ENCODE assay signal across 18 cellular contexts in genomic region chr6:44045672-44046015, GRCh38.
DNase-seq lines count a peak whose midpoint lies in the region; ATAC-seq and TF ChIP-seq lines count a peak whose summit lies in the region.
"Had no signal": no experiment of that assay in that cellular context is flagged by ENCODE, and none has a peak within 500 bp of the region (broad histone marks: within the 10 kb centered on the region; RNA-seq: fewer than 3 reads in every experiment).

No MANE protein-coding gene starts in this region.

- H3K4me1 ChIP-seq in right atrium auricular region (peaks cover 3 to 62% of the 10 kb centered on the region in 2 donors), muscle layer of colon (ENCODE audit: insufficient read depth, low read length) (peaks cover 77% of the 10 kb centered on the region), uterus (peaks cover 3 to 17% of the 10 kb centered on the region in 2 donors)

- no peaks in the 10 kb centered on the region for H3K9me3 ChIP-seq in right atrium auricular region
- no peaks in the 10 kb centered on the region for H3K9me3 ChIP-seq in muscle layer of colon (ENCODE audit: low read length)
- H3K9me3 ChIP-seq in uterus = no peaks in the 10 kb centered on the region
- H3K9me3 ChIP-seq: BLaER1 had no signal

- peaks cover 7% of the 10 kb centered on the region for H3K4me1 Mint-ChIP-seq in activated CD4-positive, alpha-beta memory T cell treated with anti-CD3 and anti-CD28 coated beads for 36 hours (ENCODE audit: low read depth)
- H3K4me1 Mint-ChIP-seq in activated T-helper 1 cell treated with anti-CD3 and anti-CD28 coated beads, Interleukin-12 subunit alpha, Interleukin-12 subunit beta, Interleukin-2, Interleukin-4 antibody, amounts not matched to agents 30 ng/mL and 10 ng/mL and 1 ng/mL, durations not matched to agents 14 hours and 24 hours and 36 hours (ENCODE audit: low read depth) = peaks cover 13% of the 10 kb centered on the region

- CTCF ChIA-PET in activated CD4-positive, alpha-beta memory T cell treated with anti-CD3 and anti-CD28 coated beads for 36 hours (lab: Charles Lee) = no interaction called here

- H3K4me3 Mint-ChIP-seq in activated CD4-positive, alpha-beta memory T cell treated with anti-CD3 and anti-CD28 coated beads for 36 hours = no peak overlapping the region
- H3K4me3 Mint-ChIP-seq in activated T-helper 1 cell treated with anti-CD3 and anti-CD28 coated beads, Interleukin-12 subunit alpha, Interleukin-12 subunit beta, Interleukin-2, Interleukin-4 antibody, amounts not matched to agents 30 ng/mL and 10 ng/mL and 1 ng/mL, durations not matched to agents 14 hours and 24 hours and 36 hours = no peak overlapping the region
- H3K4me3 Mint-ChIP-seq: activated CD4-positive, alpha-beta T cell treated with anti-CD3 and anti-CD28 coated beads, Interleukin-2, amount 10 ng/mL, durations not matched to agents 24 days and 14 days; dendritic cell treated with granulocyte-macrophage colony-stimulating factor and Interleukin-4, amounts not matched to agents 40 ng/mL and 50 ng/mL, for 4 days; neural progenitor cell; T-helper 1 cell treated with Interleukin-12 subunit alpha and Interleukin-12 subunit beta and Interleukin-4 antibody, amounts not matched to agents 30 μg/mL and 1 μg/mL, for 36 hours had no signal

- no peak for TF ChIP-seq POLR2A in uterus (IDR thresholded peaks at IDR 0.05)

- H3K4me3 ChIP-seq in right atrium auricular region = no peak overlapping the region
- no peak overlapping the region for H3K4me3 ChIP-seq in muscle layer of colon (ENCODE audit: low read depth in 1 of 2, low read length in 2 of 2)
- no peak overlapping the region for H3K4me3 ChIP-seq in uterus
- H3K4me3 ChIP-seq: BLaER1, neural progenitor cell had no signal

- peak; percentile 70 for DNase-seq in Right ventricle myocardium inferior (ENCODE audit: missing footprints)
- no peak for DNase-seq in right atrium auricular region (ENCODE audit: low spot score)
- peak; percentile 82 for DNase-seq in Right ventricle myocardium superior
- DNase-seq in uterus = no peak
- no peak for DNase-seq in activated CD4-positive, alpha-beta memory T cell treated with anti-CD3 and anti-CD28 coated beads for 36 hours
- no peak for DNase-seq in NCI-H2081 treated with DMSO at 0.1 percent for 48 hours (lab: John Stamatoyannopoulos, UW)
- DNase-seq in activated T-helper 1 cell treated with anti-CD3 and anti-CD28 coated beads, Interleukin-12 subunit alpha, Interleukin-12 subunit beta, Interleukin-2, Interleukin-4 antibody, amounts not matched to agents 30 ng/mL and 10 ng/mL and 1 ng/mL, durations not matched to agents 14 hours and 24 hours and 36 hours (ENCODE audit: low spot score) = no peak
- DNase-seq: 8988T; activated CD4-positive, alpha-beta T cell treated with anti-CD3 and anti-CD28 coated beads, Interleukin-2, amount 10 ng/mL, durations not matched to agents 24 days and 14 days; foreskin melanocyte; NCI-H1417 treated with DMSO at 0.1 percent for 48 hours; NCI-H69 had no signal

- H3K27ac ChIP-seq in right atrium auricular region (peak overlapping the region in 1 of 2 donors; percentile 7), muscle layer of colon (ENCODE audit: low read depth, low read length) (peak overlapping the region; percentile 10), uterus (peak overlapping the region; percentile 36 to 89)
- H3K27ac ChIP-seq: BLaER1, neural progenitor cell had no signal

- POLR2A ChIA-PET in activated CD4-positive, alpha-beta memory T cell treated with anti-CD3 and anti-CD28 coated beads for 36 hours (lab: Charles Lee) = no interaction called here

- no peaks in the 10 kb centered on the region for H3K36me3 Mint-ChIP-seq in activated CD4-positive, alpha-beta memory T cell treated with anti-CD3 and anti-CD28 coated beads for 36 hours
- peaks cover 2% of the 10 kb centered on the region for H3K36me3 Mint-ChIP-seq in activated T-helper 1 cell treated with anti-CD3 and anti-CD28 coated beads, Interleukin-12 subunit alpha, Interleukin-12 subunit beta, Interleukin-2, Interleukin-4 antibody, amounts not matched to agents 30 ng/mL and 10 ng/mL and 1 ng/mL, durations not matched to agents 14 hours and 24 hours and 36 hours (ENCODE audit: low read depth)
- H3K36me3 Mint-ChIP-seq: neural progenitor cell had no signal

- no peaks in the 10 kb centered on the region for H3K36me3 ChIP-seq in right atrium auricular region
- H3K36me3 ChIP-seq in muscle layer of colon (ENCODE audit: insufficient read depth, low read length) = no peaks in the 10 kb centered on the region
- no peaks in the 10 kb centered on the region for H3K36me3 ChIP-seq in uterus
- H3K36me3 ChIP-seq: BLaER1, neural progenitor cell had no signal

- H3K27me3 Mint-ChIP-seq in activated CD4-positive, alpha-beta memory T cell treated with anti-CD3 and anti-CD28 coated beads for 36 hours = no peaks in the 10 kb centered on the region
- H3K27me3 Mint-ChIP-seq in activated T-helper 1 cell treated with anti-CD3 and anti-CD28 coated beads, Interleukin-12 subunit alpha, Interleukin-12 subunit beta, Interleukin-2, Interleukin-4 antibody, amounts not matched to agents 30 ng/mL and 10 ng/mL and 1 ng/mL, durations not matched to agents 14 hours and 24 hours and 36 hours (ENCODE audit: insufficient read depth) = no peaks in the 10 kb centered on the region
- H3K27me3 Mint-ChIP-seq: activated CD4-positive, alpha-beta T cell treated with anti-CD3 and anti-CD28 coated beads, Interleukin-2, amount 10 ng/mL, durations not matched to agents 24 days and 14 days had no signal

- no peak overlapping the region for H3K27ac Mint-ChIP-seq in activated CD4-positive, alpha-beta memory T cell treated with anti-CD3 and anti-CD28 coated beads for 36 hours
- H3K27ac Mint-ChIP-seq in activated T-helper 1 cell treated with anti-CD3 and anti-CD28 coated beads, Interleukin-12 subunit alpha, Interleukin-12 subunit beta, Interleukin-2, Interleukin-4 antibody, amounts not matched to agents 30 ng/mL and 10 ng/mL and 1 ng/mL, durations not matched to agents 14 hours and 24 hours and 36 hours = no peak overlapping the region
- H3K27ac Mint-ChIP-seq: activated CD4-positive, alpha-beta T cell treated with anti-CD3 and anti-CD28 coated beads, Interleukin-2, amount 10 ng/mL, durations not matched to agents 24 days and 14 days; activated T-helper 2 cell treated with anti-CD3 and anti-CD28 coated beads, Interferon-gamma antibody, Interleukin-2, Interleukin-4, amounts not matched to agents 10 μg/mL and 5 μg/mL and 100 μg/mL, durations not matched to agents 14 hours and 24 hours and 36 hours; dendritic cell treated with granulocyte-macrophage colony-stimulating factor and Interleukin-4, amounts not matched to agents 40 ng/mL and 50 ng/mL, for 4 days; neural progenitor cell; T-helper 1 cell treated with Interleukin-12 subunit alpha and Interleukin-12 subunit beta and Interleukin-4 antibody, amounts not matched to agents 30 μg/mL and 1 μg/mL, for 36 hours had no signal

- intact Hi-C loops in Right ventricle myocardium inferior (cut with DNase I) = loop anchor here (5.0 kb wide), 1 partner anchor 33 kb away; no protein-coding TSS in a partner anchor
- intact Hi-C loops in Right ventricle myocardium superior (cut with DNase I) = no loop called here
- intact Hi-C loops in uterus (cut with DNase I; ENCODE audit: low total_unique reads) = no loop called here
- intact Hi-C loops in activated CD4-positive, alpha-beta memory T cell treated with anti-CD3 and anti-CD28 coated beads for 36 hours (cut with micrococcal nuclease) = no loop called here
- intact Hi-C loops in activated T-helper 1 cell treated with anti-CD3 and anti-CD28 coated beads, Interleukin-12 subunit alpha, Interleukin-12 subunit beta, Interleukin-2, Interleukin-4 antibody, amounts not matched to agents 30 ng/mL and 10 ng/mL and 1 ng/mL, durations not matched to agents 14 hours and 24 hours and 36 hours (cut with micrococcal nuclease) = loop anchor here (2.0 to 5.0 kb wide), 2 partner anchors 13 to 43 kb away; no protein-coding TSS in a partner anchor

- H3K9me3 Mint-ChIP-seq in activated CD4-positive, alpha-beta memory T cell treated with anti-CD3 and anti-CD28 coated beads for 36 hours = no peaks in the 10 kb centered on the region
- no peaks in the 10 kb centered on the region for H3K9me3 Mint-ChIP-seq in activated T-helper 1 cell treated with anti-CD3 and anti-CD28 coated beads, Interleukin-12 subunit alpha, Interleukin-12 subunit beta, Interleukin-2, Interleukin-4 antibody, amounts not matched to agents 30 ng/mL and 10 ng/mL and 1 ng/mL, durations not matched to agents 14 hours and 24 hours and 36 hours
- H3K9me3 Mint-ChIP-seq: activated CD4-positive, alpha-beta T cell treated with anti-CD3 and anti-CD28 coated beads, Interleukin-2, amount 10 ng/mL, durations not matched to agents 24 days and 14 days; activated T-helper 2 cell treated with anti-CD3 and anti-CD28 coated beads, Interferon-gamma antibody, Interleukin-2, Interleukin-4, amounts not matched to agents 10 μg/mL and 5 μg/mL and 100 μg/mL, durations not matched to agents 14 hours and 24 hours and 36 hours; dendritic cell treated with granulocyte-macrophage colony-stimulating factor and Interleukin-4, amounts not matched to agents 40 ng/mL and 50 ng/mL, for 4 days; neural progenitor cell; T-helper 1 cell treated with Interleukin-12 subunit alpha and Interleukin-12 subunit beta and Interleukin-4 antibody, amounts not matched to agents 30 μg/mL and 1 μg/mL, for 36 hours had no signal

- no peak for TF ChIP-seq CTCF in right atrium auricular region (IDR thresholded peaks at IDR 0.05)
- TF ChIP-seq CTCF in uterus (IDR thresholded peaks at IDR 0.05) = no peak

- peak overlapping the region; percentile 3 for H3K9ac ChIP-seq in muscle layer of colon (ENCODE audit: low read length)
- H3K9ac ChIP-seq: BLaER1, neural progenitor cell had no signal

- ATAC-seq in Right ventricle myocardium inferior (peak; percentile 79), Right ventricle myocardium superior (ENCODE audit: poor library complexity) (peak; percentile 76)

- no peaks in the 10 kb centered on the region for H3K27me3 ChIP-seq in right atrium auricular region
- H3K27me3 ChIP-seq in muscle layer of colon (ENCODE audit: control insufficient read depth in 1 of 2, insufficient read depth in 2 of 2, low read length in 2 of 2) = no peaks in the 10 kb centered on the region
- no peaks in the 10 kb centered on the region for H3K27me3 ChIP-seq in uterus
- H3K27me3 ChIP-seq: BLaER1, neural progenitor cell had no signal

Comparison
In these comparisons a context has a peak if more than half of its experiments do, and no peak if none do; other contexts are left out.
1. DNase-seq: peak in Right ventricle myocardium inferior (single experiment) and Right ventricle myocardium superior (single experiment); none in right atrium auricular region (single experiment), uterus (0 of 2), activated CD4-positive, alpha-beta memory T cell treated with anti-CD3 and anti-CD28 coated beads for 36 hours (single experiment), NCI-H2081 treated with DMSO at 0.1 percent for 48 hours (single experiment) and activated T-helper 1 cell treated with anti-CD3 and anti-CD28 coated beads, Interleukin-12 subunit alpha, Interleukin-12 subunit beta, Interleukin-2, Interleukin-4 antibody, amounts not matched to agents 30 ng/mL and 10 ng/mL and 1 ng/mL, durations not matched to agents 14 hours and 24 hours and 36 hours (single experiment).
2. intact Hi-C loops: an anchor here in Right ventricle myocardium inferior (5.0 kb wide) and activated T-helper 1 cell treated with anti-CD3 and anti-CD28 coated beads, Interleukin-12 subunit alpha, Interleukin-12 subunit beta, Interleukin-2, Interleukin-4 antibody, amounts not matched to agents 30 ng/mL and 10 ng/mL and 1 ng/mL, durations not matched to agents 14 hours and 24 hours and 36 hours (2.0 to 5.0 kb wide); none called in Right ventricle myocardium superior, uterus and activated CD4-positive, alpha-beta memory T cell treated with anti-CD3 and anti-CD28 coated beads for 36 hours.